ENCODE assay signal across 1 cellular context in genomic region chr21:42437786-42438185, GRCh38.
TF ChIP-seq lines count a peak whose summit lies in the region.

No MANE protein-coding gene starts in this region.

TF ChIP-seq in IMR-90, 13 proteins besides CTCF, POLR2A, EP300 and RAD21:
- no peak for TF ChIP-seq CEBPB (IDR thresholded peaks at IDR 0.05; ENCODE audit: low read depth, low read length)
- no peak for TF ChIP-seq SMC3 (IDR thresholded peaks at IDR 0.05; ENCODE audit: low read depth, low read length)
- TF ChIP-seq FOS (IDR thresholded peaks at IDR 0.05; ENCODE audit: low read depth, low read length), result no peak
- no peak for TF ChIP-seq RFX5 (IDR thresholded peaks at IDR 0.05; ENCODE audit: low read depth, low read length)
- TF ChIP-seq BHLHE40 (IDR thresholded peaks at IDR 0.05; ENCODE audit: low read depth, low read length), result no peak
- no peak for TF ChIP-seq USF2 (IDR thresholded peaks at IDR 0.05; ENCODE audit: low read depth, low read length)
- TF ChIP-seq MXI1 (IDR thresholded peaks at IDR 0.05; ENCODE audit: borderline replicate concordance, low read depth, low read length), result no peak
- no peak for TF ChIP-seq RCOR1 (IDR thresholded peaks at IDR 0.05; ENCODE audit: insufficient replicate concordance, low read length)
- TF ChIP-seq ELK1 (IDR thresholded peaks at IDR 0.05; ENCODE audit: borderline replicate concordance, low read depth, low read length), result no peak
- no peak for TF ChIP-seq NFE2L2 (IDR thresholded peaks at IDR 0.05; ENCODE audit: low read depth, low read length)
- no peak for TF ChIP-seq MAFK (IDR thresholded peaks at IDR 0.05; ENCODE audit: low read depth, low read length)
- no peak for TF ChIP-seq CHD1 (IDR thresholded peaks at IDR 0.05; ENCODE audit: low read depth, low read length)
